In the genomic region with DNA sequence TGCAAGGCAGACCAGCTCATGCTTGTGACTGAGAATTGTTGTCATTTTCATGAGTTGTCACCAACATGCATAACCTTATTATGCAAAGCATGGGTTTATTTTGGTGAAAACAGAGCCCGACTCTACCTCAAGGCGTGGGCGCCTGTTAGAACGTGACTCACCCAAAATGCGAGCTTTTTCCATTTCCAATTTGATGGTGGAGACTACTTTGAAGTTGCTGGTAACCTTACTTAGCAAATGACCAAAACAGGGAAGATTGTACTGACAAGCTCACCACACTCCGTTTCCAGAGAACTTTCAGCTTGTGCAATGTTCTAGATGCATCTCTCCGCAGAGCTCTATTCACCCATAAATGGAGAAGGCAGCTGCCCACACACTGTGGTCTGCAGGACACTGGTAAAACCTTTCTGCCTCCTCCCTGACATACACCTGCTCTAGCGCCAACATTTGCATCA, we compare ENCODE assay signal across 9 cellular contexts.
DNase-seq lines count a peak whose midpoint lies in the region; ATAC-seq and TF ChIP-seq lines count a peak whose summit lies in the region.
"Had no signal": no experiment of that assay in that cellular context is flagged by ENCODE, and none has a peak within 500 bp of the region (broad histone marks: within the 10 kb centered on the region; RNA-seq: fewer than 3 reads in every experiment).

No MANE protein-coding gene starts in this region.

- DNase-seq in GM20000 (ENCODE audit: low spot score) = peak; percentile 11
- DNase-seq in activated T-helper 1 cell treated with anti-CD3 and anti-CD28 coated beads, Interleukin-12 subunit alpha, Interleukin-12 subunit beta, Interleukin-2, Interleukin-4 antibody, amounts not matched to agents 30 ng/mL and 10 ng/mL and 1 ng/mL, durations not matched to agents 14 hours and 24 hours and 36 hours (ENCODE audit: low spot score) = peak; percentile 54
- DNase-seq in stimulated activated CD8-positive, alpha-beta memory T cell treated with anti-CD3 and anti-CD28 coated beads, Interleukin-7, amount 100 ng/mL, for 48 hours (ENCODE audit: extremely low read depth in 1 of 2, low read depth in 1 of 2) = peak; percentile 39 to 79
- DNase-seq in NCI-H345 (lab: John Stamatoyannopoulos, UW) = no peak
- no peak for DNase-seq in OCI-M2 (lab: John Stamatoyannopoulos, UW; ENCODE audit: unreplicated experiment)
- DNase-seq in Calu3 = no peak
- DNase-seq in RKO (ENCODE audit: low spot score) = no peak
- DNase-seq: NCI-H446 treated with DMSO at 0.1 percent for 48 hours had no signal

- peak overlapping the region; percentile 90 for H3K27ac Mint-ChIP-seq in activated T-helper 1 cell treated with anti-CD3 and anti-CD28 coated beads, Interleukin-12 subunit alpha, Interleukin-12 subunit beta, Interleukin-2, Interleukin-4 antibody, amounts not matched to agents 30 ng/mL and 10 ng/mL and 1 ng/mL, durations not matched to agents 14 hours and 24 hours and 36 hours
- H3K27ac Mint-ChIP-seq in Calu3 (ENCODE audit: unreplicated experiment) = no peak overlapping the region

- CTCF ChIA-PET in Calu3 (lab: Charles Lee) = interaction anchor here (1.0 kb wide), 1 partner anchor 41 kb away, joined by 3 read pairs; no protein-coding TSS in a partner anchor

- intact Hi-C loops in activated T-helper 1 cell treated with anti-CD3 and anti-CD28 coated beads, Interleukin-12 subunit alpha, Interleukin-12 subunit beta, Interleukin-2, Interleukin-4 antibody, amounts not matched to agents 30 ng/mL and 10 ng/mL and 1 ng/mL, durations not matched to agents 14 hours and 24 hours and 36 hours (cut with micrococcal nuclease) = loop anchor here (1.0 to 5.0 kb wide), 15 partner anchors 29 to 1266 kb away; no protein-coding TSS in a partner anchor
- intact Hi-C loops in Calu3 (cut with micrococcal nuclease; ENCODE audit: unreplicated experiment) = no loop called here

- peaks cover 10% of the 10 kb centered on the region for H3K27me3 Mint-ChIP-seq in activated T-helper 1 cell treated with anti-CD3 and anti-CD28 coated beads, Interleukin-12 subunit alpha, Interleukin-12 subunit beta, Interleukin-2, Interleukin-4 antibody, amounts not matched to agents 30 ng/mL and 10 ng/mL and 1 ng/mL, durations not matched to agents 14 hours and 24 hours and 36 hours (ENCODE audit: insufficient read depth)
- H3K27me3 Mint-ChIP-seq in Calu3 (ENCODE audit: unreplicated experiment) = peaks cover 59% of the 10 kb centered on the region

- ATAC-seq in HG03280 (IDR thresholded peaks at IDR 0.05; ENCODE audit: unreplicated experiment) = peak; percentile 85

- H3K4me3 Mint-ChIP-seq in activated T-helper 1 cell treated with anti-CD3 and anti-CD28 coated beads, Interleukin-12 subunit alpha, Interleukin-12 subunit beta, Interleukin-2, Interleukin-4 antibody, amounts not matched to agents 30 ng/mL and 10 ng/mL and 1 ng/mL, durations not matched to agents 14 hours and 24 hours and 36 hours = peak overlapping the region; percentile 64
- H3K4me3 Mint-ChIP-seq in Calu3 (ENCODE audit: low read depth, unreplicated experiment) = no peak overlapping the region

- H3K4me1 Mint-ChIP-seq in activated T-helper 1 cell treated with anti-CD3 and anti-CD28 coated beads, Interleukin-12 subunit alpha, Interleukin-12 subunit beta, Interleukin-2, Interleukin-4 antibody, amounts not matched to agents 30 ng/mL and 10 ng/mL and 1 ng/mL, durations not matched to agents 14 hours and 24 hours and 36 hours (ENCODE audit: low read depth) = peaks cover 29% of the 10 kb centered on the region
- no peaks in the 10 kb centered on the region for H3K4me1 Mint-ChIP-seq in Calu3 (ENCODE audit: low read depth, unreplicated experiment)

- no peak for TF ChIP-seq CTCF in GM20000 (IDR thresholded peaks at IDR 0.05; ENCODE audit: extremely low read depth, missing control alignments)
- TF ChIP-seq CTCF in Calu3 (IDR thresholded peaks at IDR 0.05; ENCODE audit: unreplicated experiment) = no peak

- H3K9me3 Mint-ChIP-seq in activated T-helper 1 cell treated with anti-CD3 and anti-CD28 coated beads, Interleukin-12 subunit alpha, Interleukin-12 subunit beta, Interleukin-2, Interleukin-4 antibody, amounts not matched to agents 30 ng/mL and 10 ng/mL and 1 ng/mL, durations not matched to agents 14 hours and 24 hours and 36 hours = no peaks in the 10 kb centered on the region
- H3K9me3 Mint-ChIP-seq in Calu3 (ENCODE audit: low read depth, unreplicated experiment) = no peaks in the 10 kb centered on the region

- H3K36me3 Mint-ChIP-seq in activated T-helper 1 cell treated with anti-CD3 and anti-CD28 coated beads, Interleukin-12 subunit alpha, Interleukin-12 subunit beta, Interleukin-2, Interleukin-4 antibody, amounts not matched to agents 30 ng/mL and 10 ng/mL and 1 ng/mL, durations not matched to agents 14 hours and 24 hours and 36 hours (ENCODE audit: low read depth) = no peaks in the 10 kb centered on the region
- no peaks in the 10 kb centered on the region for H3K36me3 Mint-ChIP-seq in Calu3 (ENCODE audit: insufficient read depth, unreplicated experiment)

- BruUV-seq in Calu3 (replicated peaks; lab: Mats Ljungman, UMichigan) = no TSS peak

Comparison
In these comparisons a context has a peak if more than half of its experiments do, and no peak if none do; other contexts are left out.
1. DNase-seq: peak in GM20000 (single experiment), activated T-helper 1 cell treated with anti-CD3 and anti-CD28 coated beads, Interleukin-12 subunit alpha, Interleukin-12 subunit beta, Interleukin-2, Interleukin-4 antibody, amounts not matched to agents 30 ng/mL and 10 ng/mL and 1 ng/mL, durations not matched to agents 14 hours and 24 hours and 36 hours (single experiment) and stimulated activated CD8-positive, alpha-beta memory T cell treated with anti-CD3 and anti-CD28 coated beads, Interleukin-7, amount 100 ng/mL, for 48 hours (2 of 2); none in NCI-H345 (single experiment), OCI-M2 (single experiment), Calu3 (single experiment) and RKO (single experiment).